ENCODE assay signal across 8 cellular contexts in the genomic region with DNA sequence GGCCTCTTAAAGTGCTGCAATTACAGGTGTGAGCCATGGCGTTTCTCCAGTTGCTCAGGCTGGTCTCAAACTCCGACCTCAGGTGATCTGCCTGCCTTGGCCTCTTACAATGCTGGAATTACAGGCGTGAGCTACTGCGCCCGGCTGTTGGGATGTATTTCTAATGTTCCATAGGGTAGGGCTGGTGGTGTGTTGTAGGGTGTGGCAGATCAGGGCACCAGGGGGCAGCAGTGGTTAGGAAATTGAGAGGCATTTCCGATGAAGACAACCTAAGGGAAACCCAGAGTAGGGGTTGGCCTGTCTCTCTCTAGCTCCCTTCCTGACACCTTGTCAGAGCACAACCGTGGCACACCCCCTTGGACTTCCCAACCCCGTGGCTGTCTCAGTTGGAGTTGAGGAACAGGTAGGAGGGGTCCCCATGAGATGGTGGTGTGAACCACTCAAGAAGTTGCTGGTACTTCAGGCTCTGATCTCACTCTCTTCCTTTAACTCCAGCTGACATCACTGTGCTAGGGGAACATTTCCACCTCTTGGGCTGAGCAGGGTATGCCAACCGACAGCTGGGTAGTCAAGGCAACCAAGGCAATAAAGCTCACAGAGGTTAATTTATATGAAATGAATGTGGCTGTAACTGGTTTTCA. TPM values are rescaled to one million over a fixed set of nuclear protein-coding genes. Genes with fewer than 3 reads are reported as not detected.
A peak's percentile ranks its signal among the peaks of the same experiment; 100 is the strongest.
DNase-seq lines count a peak whose midpoint lies in the region; ATAC-seq and TF ChIP-seq lines count a peak whose summit lies in the region.

No MANE protein-coding gene starts in this region.

- H3K4me1 ChIP-seq in liver (ENCODE audit: control insufficient read depth in 4 of 4, insufficient read depth in 4 of 4, low read length in 3 of 4), result peaks cover 0 to 9% (median 4%) of the 10 kb centered on the region in 4 donors

- no peak for DNase-seq in BJ (ENCODE audit: low read depth)
- peak; percentile 87 for DNase-seq in H7
- DNase-seq in NCI-H345 (lab: John Stamatoyannopoulos, UW), result peak; percentile 71
- DNase-seq in activated CD4-positive, alpha-beta T cell treated with anti-CD3 and anti-CD28 coated beads for 1 hour, result peak; percentile 66
- DNase-seq in cerebellar cortex (ENCODE audit: low spot score), result peak; percentile 61
- DNase-seq in stimulated activated CD8-positive, alpha-beta memory T cell treated with anti-CD3 and anti-CD28 coated beads, Interleukin-12 subunit alpha, Interleukin-12 subunit beta, amount 100 ng/mL, for 1 hour (ENCODE audit: low read depth), result peak; percentile 62

- CTCF ChIA-PET in BJ (lab: Yijun Ruan, JAX), result interaction anchor here (0.7 to 7.7 kb wide), 20 partner anchors 10 to 1232 kb away, joined by 3 to 101 read pairs (median 3); no protein-coding TSS in a partner anchor

- no peak for ATAC-seq in GM21526 (IDR thresholded peaks at IDR 0.05; ENCODE audit: low FRiP score, unreplicated experiment)

- POLR2A ChIA-PET in BJ (lab: Charles Lee), result no interaction called here

- no peak overlapping the region for H3K4me3 ChIP-seq in BJ (ENCODE audit: low read depth, low read length)
- no peak overlapping the region for H3K4me3 ChIP-seq in H7 (ENCODE audit: insufficient read depth, low read depth, low read length)
- no peak overlapping the region for H3K4me3 ChIP-seq in liver (ENCODE audit: low read depth in 1 of 3, low read length in 3 of 3)

- TF ChIP-seq RAD21 in liver (IDR thresholded peaks at IDR 0.05), result peak; percentile 87 to 91

- WGBS in liver, result 17% methylated on average over 9 of the region's 9 CpGs

- no peak overlapping the region for H3K27ac ChIP-seq in liver (ENCODE audit: low read depth in 1 of 2, low read length in 2 of 2)

- H3K36me3 ChIP-seq in BJ (ENCODE audit: control insufficient read depth, insufficient read depth, low read length) (no peaks in the 10 kb centered on the region), H7 (replicated peaks; ENCODE audit: control insufficient read depth, insufficient read depth, low read length) (no peaks in the 10 kb centered on the region), liver (ENCODE audit: control insufficient read depth in 4 of 4, insufficient read depth in 3 of 4, low read depth in 1 of 4, low read length in 3 of 4) (no peaks in the 10 kb centered on the region)

- TF ChIP-seq CTCF in BJ (IDR thresholded peaks at IDR 0.05; ENCODE audit: insufficient read depth, low read depth, low read length) (peak; percentile 79), liver (IDR thresholded peaks at IDR 0.05; ENCODE audit: low read depth, low read length, missing input control) (peak; percentile 81)

- H3K27me3 ChIP-seq in BJ (ENCODE audit: control insufficient read depth, insufficient read depth, low read length), result no peaks in the 10 kb centered on the region
- H3K27me3 ChIP-seq in H7 (ENCODE audit: control insufficient read depth, insufficient read depth, low read length), result no peaks in the 10 kb centered on the region
- H3K27me3 ChIP-seq in liver (ENCODE audit: control insufficient read depth in 4 of 4, insufficient read depth in 4 of 4, low read length in 3 of 4), result no peaks in the 10 kb centered on the region

- H3K9ac ChIP-seq in liver (ENCODE audit: low read depth in 1 of 2, low read length in 2 of 2), result no peak overlapping the region

- H3K9me3 ChIP-seq in liver (ENCODE audit: control insufficient read depth in 4 of 4, low read length in 3 of 4), result no peaks in the 10 kb centered on the region

TF ChIP-seq in liver, 16 proteins besides CTCF, POLR2A, EP300 and RAD21:
- no peak for TF ChIP-seq HNF4G (IDR thresholded peaks at IDR 0.05)
- no peak for TF ChIP-seq HNF4A (conservative IDR thresholded peaks at IDR 0.05)
- no peak for TF ChIP-seq GABPA (IDR thresholded peaks at IDR 0.05 in 1 of 2, conservative IDR thresholded peaks at IDR 0.05 in 1 of 2)
- TF ChIP-seq SP1 (IDR thresholded peaks at IDR 0.05), result no peak
- TF ChIP-seq FOXA2 (IDR thresholded peaks at IDR 0.05), result no peak
- no peak for TF ChIP-seq RXRA (IDR thresholded peaks at IDR 0.05)
- no peak for TF ChIP-seq NR2F2 (IDR thresholded peaks at IDR 0.05)
- TF ChIP-seq JUND (IDR thresholded peaks at IDR 0.05), result no peak
- no peak for TF ChIP-seq ZBTB33 (IDR thresholded peaks at IDR 0.05)
- TF ChIP-seq MAX (IDR thresholded peaks at IDR 0.05), result no peak
- TF ChIP-seq ATF3 (IDR thresholded peaks at IDR 0.05), result no peak
- no peak for TF ChIP-seq TAF1 (conservative IDR thresholded peaks at IDR 0.05)
- TF ChIP-seq YY1 (IDR thresholded peaks at IDR 0.05), result no peak
- no peak for TF ChIP-seq EGR1 (IDR thresholded peaks at IDR 0.05; ENCODE audit: low read depth in 2 of 2)
- TF ChIP-seq, protein P1, sequence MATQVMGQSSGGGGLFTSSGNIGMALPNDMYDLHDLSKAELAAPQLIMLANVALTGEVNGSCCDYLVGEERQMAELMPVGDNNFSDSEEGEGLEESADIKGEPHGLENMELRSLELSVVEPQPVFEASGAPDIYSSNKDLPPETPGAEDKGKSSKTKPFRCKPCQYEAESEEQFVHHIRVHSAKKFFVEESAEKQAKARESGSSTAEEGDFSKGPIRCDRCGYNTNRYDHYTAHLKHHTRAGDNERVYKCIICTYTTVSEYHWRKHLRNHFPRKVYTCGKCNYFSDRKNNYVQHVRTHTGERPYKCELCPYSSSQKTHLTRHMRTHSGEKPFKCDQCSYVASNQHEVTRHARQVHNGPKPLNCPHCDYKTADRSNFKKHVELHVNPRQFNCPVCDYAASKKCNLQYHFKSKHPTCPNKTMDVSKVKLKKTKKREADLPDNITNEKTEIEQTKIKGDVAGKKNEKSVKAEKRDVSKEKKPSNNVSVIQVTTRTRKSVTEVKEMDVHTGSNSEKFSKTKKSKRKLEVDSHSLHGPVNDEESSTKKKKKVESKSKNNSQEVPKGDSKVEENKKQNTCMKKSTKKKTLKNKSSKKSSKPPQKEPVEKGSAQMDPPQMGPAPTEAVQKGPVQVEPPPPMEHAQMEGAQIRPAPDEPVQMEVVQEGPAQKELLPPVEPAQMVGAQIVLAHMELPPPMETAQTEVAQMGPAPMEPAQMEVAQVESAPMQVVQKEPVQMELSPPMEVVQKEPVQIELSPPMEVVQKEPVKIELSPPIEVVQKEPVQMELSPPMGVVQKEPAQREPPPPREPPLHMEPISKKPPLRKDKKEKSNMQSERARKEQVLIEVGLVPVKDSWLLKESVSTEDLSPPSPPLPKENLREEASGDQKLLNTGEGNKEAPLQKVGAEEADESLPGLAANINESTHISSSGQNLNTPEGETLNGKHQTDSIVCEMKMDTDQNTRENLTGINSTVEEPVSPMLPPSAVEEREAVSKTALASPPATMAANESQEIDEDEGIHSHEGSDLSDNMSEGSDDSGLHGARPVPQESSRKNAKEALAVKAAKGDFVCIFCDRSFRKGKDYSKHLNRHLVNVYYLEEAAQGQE (IDR thresholded peaks at IDR 0.05), result no peak
- no peak for TF ChIP-seq FOXA1 (IDR thresholded peaks at IDR 0.05)

RNA-seq across cellular contexts. Expression of gene YWHAH, which starts 32.9 kb away (rescaled TPM):
- 140 and 146 TPM in 2 replicates for polyA plus RNA-seq in BJ (2011; rRNA removed)
- polyA minus RNA-seq in BJ (2011; rRNA and poly(A)+ RNA removed), result 73.7 and 83.5 TPM in 2 replicates
- 217 and 229 TPM in 2 replicates for total RNA-seq in H7 (2014; rRNA removed; shearing (Covaris generic))
- 10 to 100 TPM; 26.1 to 75.0 TPM for total RNA-seq in liver
- polyA plus RNA-seq in liver, result 10 to 100 TPM; 39.9 to 45.0 TPM
